Comparison of ENCODE assay signal across 8 cellular contexts in the genomic region with DNA sequence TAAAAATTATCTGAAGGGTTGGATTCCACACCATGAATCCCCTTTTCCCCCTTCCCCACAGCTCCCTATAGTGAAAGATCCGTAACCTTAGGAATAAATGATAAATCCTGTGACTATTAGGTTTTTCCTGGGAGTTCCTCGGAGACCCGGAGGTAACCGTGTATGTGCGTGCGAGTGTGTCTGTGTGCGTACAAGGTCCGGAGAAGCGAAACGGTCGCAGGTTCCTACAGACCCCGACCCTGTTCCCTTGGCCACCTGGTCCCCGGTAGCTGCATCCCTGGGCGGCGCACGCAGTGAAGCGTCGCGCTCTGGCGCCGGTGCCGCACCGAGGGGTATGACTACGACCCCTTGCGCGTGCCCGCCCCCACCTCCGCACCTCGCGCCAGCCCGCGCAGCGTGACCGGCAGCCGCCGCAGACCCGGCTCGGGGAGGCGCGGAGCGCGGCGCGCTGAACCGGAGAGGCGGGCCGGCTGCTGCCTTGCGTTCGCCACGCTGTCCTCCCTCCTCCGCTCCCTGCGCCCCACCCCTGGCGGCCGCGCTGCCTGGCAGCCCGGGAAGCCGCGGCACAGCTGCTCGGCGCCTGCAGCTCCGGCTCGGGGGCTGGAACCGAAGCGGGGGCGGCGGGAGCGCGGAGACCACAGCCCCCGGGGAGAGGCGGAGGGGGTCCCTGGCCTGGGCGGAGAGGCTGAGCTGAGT. TPM values are rescaled to one million over a fixed set of nuclear protein-coding genes. Genes with fewer than 3 reads are reported as not detected.
A peak's percentile ranks its signal among the peaks of the same experiment; 100 is the strongest.
DNase-seq lines count a peak whose midpoint lies in the region; ATAC-seq and TF ChIP-seq lines count a peak whose summit lies in the region.

A gene with protein sequence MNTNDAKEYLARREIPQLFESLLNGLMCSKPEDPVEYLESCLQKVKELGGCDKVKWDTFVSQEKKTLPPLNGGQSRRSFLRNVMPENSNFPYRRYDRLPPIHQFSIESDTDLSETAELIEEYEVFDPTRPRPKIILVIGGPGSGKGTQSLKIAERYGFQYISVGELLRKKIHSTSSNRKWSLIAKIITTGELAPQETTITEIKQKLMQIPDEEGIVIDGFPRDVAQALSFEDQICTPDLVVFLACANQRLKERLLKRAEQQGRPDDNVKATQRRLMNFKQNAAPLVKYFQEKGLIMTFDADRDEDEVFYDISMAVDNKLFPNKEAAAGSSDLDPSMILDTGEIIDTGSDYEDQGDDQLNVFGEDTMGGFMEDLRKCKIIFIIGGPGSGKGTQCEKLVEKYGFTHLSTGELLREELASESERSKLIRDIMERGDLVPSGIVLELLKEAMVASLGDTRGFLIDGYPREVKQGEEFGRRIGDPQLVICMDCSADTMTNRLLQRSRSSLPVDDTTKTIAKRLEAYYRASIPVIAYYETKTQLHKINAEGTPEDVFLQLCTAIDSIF (plus strand): TSS at position 529 of the 696 bp plus-strand sequence. CDS start 295 bp downstream, outside the sequence.

- peak within 1 kb of the TSS; percentile 63 for H3K4me3 Mint-ChIP-seq in activated T-helper 1 cell treated with anti-CD3 and anti-CD28 coated beads, Interleukin-12 subunit alpha, Interleukin-12 subunit beta, Interleukin-2, Interleukin-4 antibody, amounts not matched to agents 30 ng/mL and 10 ng/mL and 1 ng/mL, durations not matched to agents 14 hours and 24 hours and 36 hours
- peak within 1 kb of the TSS; percentile 82 for H3K4me3 Mint-ChIP-seq in natural killer cell

- H3K9me3 Mint-ChIP-seq in activated T-helper 1 cell treated with anti-CD3 and anti-CD28 coated beads, Interleukin-12 subunit alpha, Interleukin-12 subunit beta, Interleukin-2, Interleukin-4 antibody, amounts not matched to agents 30 ng/mL and 10 ng/mL and 1 ng/mL, durations not matched to agents 14 hours and 24 hours and 36 hours, result no peaks in the 10 kb centered on the region
- H3K9me3 Mint-ChIP-seq in natural killer cell, result no peaks in the 10 kb centered on the region

- no peaks in the 10 kb centered on the region for H3K36me3 Mint-ChIP-seq in activated T-helper 1 cell treated with anti-CD3 and anti-CD28 coated beads, Interleukin-12 subunit alpha, Interleukin-12 subunit beta, Interleukin-2, Interleukin-4 antibody, amounts not matched to agents 30 ng/mL and 10 ng/mL and 1 ng/mL, durations not matched to agents 14 hours and 24 hours and 36 hours (ENCODE audit: low read depth)
- H3K36me3 Mint-ChIP-seq in natural killer cell, result no peaks in the 10 kb centered on the region

- peak; percentile 64 to 74 (median 71) for ATAC-seq in natural killer cell

- TF ChIP-seq EP300 in stomach (IDR thresholded peaks at IDR 0.05), result no peak

- H3K4me1 ChIP-seq in HEK293 (ENCODE audit: control insufficient read depth, insufficient read depth, low read length) (no peaks in the 10 kb centered on the region), stomach (peaks cover 17 to 21% (median 19%) of the 10 kb centered on the region in 4 donors)

- WGBS in stomach, 5 donors, result 3 to 8% (median 3%) methylated on average over 16 to 71 of the region's 71 CpGs

- H3K27me3 Mint-ChIP-seq in activated T-helper 1 cell treated with anti-CD3 and anti-CD28 coated beads, Interleukin-12 subunit alpha, Interleukin-12 subunit beta, Interleukin-2, Interleukin-4 antibody, amounts not matched to agents 30 ng/mL and 10 ng/mL and 1 ng/mL, durations not matched to agents 14 hours and 24 hours and 36 hours (ENCODE audit: insufficient read depth), result peaks cover 20% of the 10 kb centered on the region
- H3K27me3 Mint-ChIP-seq in natural killer cell (ENCODE audit: low read depth in 2 of 2), result peaks cover 10 to 22% of the 10 kb centered on the region in 2 donors

- H3K4me3 ChIP-seq in HEK293 (ENCODE audit: low read depth, low read length), result peak within 1 kb of the TSS; percentile 54
- peak within 1 kb of the TSS; percentile 48 to 75 (median 60) for H3K4me3 ChIP-seq in stomach

- H3K36me3 ChIP-seq in HEK293 (ENCODE audit: control insufficient read depth in 2 of 2, insufficient read depth in 1 of 2, low read length in 2 of 2) (no peaks in the 10 kb centered on the region), stomach (no peaks in the 10 kb centered on the region)

- H3K27ac ChIP-seq in HEK293 (ENCODE audit: extremely low read depth, low read depth, low read length) (no peak within 1 kb of the TSS; the same call in 1 of the 2 replicates), stomach (no peak within 1 kb of the TSS)

- TF ChIP-seq CTCF in HEK293 (tag by site-specific recombination; IDR thresholded peaks at IDR 0.05) (no peak), natural killer cell (IDR thresholded peaks at IDR 0.05) (no peak), stomach (IDR thresholded peaks at IDR 0.05) (no peak)

- H3K9me3 ChIP-seq in HEK293 (ENCODE audit: control insufficient read depth, insufficient read depth, low read depth, low read length) (no peaks in the 10 kb centered on the region), stomach (no peaks in the 10 kb centered on the region)

- CTCF ChIA-PET in HEK293 (lab: Yijun Ruan, JAX), result no interaction called here

- intact Hi-C loops in activated T-helper 1 cell treated with anti-CD3 and anti-CD28 coated beads, Interleukin-12 subunit alpha, Interleukin-12 subunit beta, Interleukin-2, Interleukin-4 antibody, amounts not matched to agents 30 ng/mL and 10 ng/mL and 1 ng/mL, durations not matched to agents 14 hours and 24 hours and 36 hours (cut with micrococcal nuclease), result loop anchor here (2.0 kb wide), 1 partner anchor 63 kb away; the partner anchor contains the start of gene PIGK
- intact Hi-C loops in natural killer cell (cut with micrococcal nuclease) (loop anchor here (10.0 kb wide), 1 partner anchor 253 kb away; no protein-coding TSS in a partner anchor), stomach (cut with DNase I; ENCODE audit: low total_unique reads) (no loop called here)

- no peak for TF ChIP-seq POLR2A in stomach (IDR thresholded peaks at IDR 0.05)

- POLR2A ChIA-PET in HEK293 (lab: Yijun Ruan, JAX), result no interaction called here

- H3K27ac Mint-ChIP-seq in activated T-helper 1 cell treated with anti-CD3 and anti-CD28 coated beads, Interleukin-12 subunit alpha, Interleukin-12 subunit beta, Interleukin-2, Interleukin-4 antibody, amounts not matched to agents 30 ng/mL and 10 ng/mL and 1 ng/mL, durations not matched to agents 14 hours and 24 hours and 36 hours, result no peak within 1 kb of the TSS
- no peak within 1 kb of the TSS for H3K27ac Mint-ChIP-seq in natural killer cell

- peak; percentile 87 for DNase-seq in D341Med (ENCODE audit: low spot score)
- DNase-seq in NCI-H510A treated with DMSO at 0.1 percent for 48 hours (lab: John Stamatoyannopoulos, UW), result peak; percentile 51
- DNase-seq in activated T-helper 1 cell treated with anti-CD3 and anti-CD28 coated beads, Interleukin-12 subunit alpha, Interleukin-12 subunit beta, Interleukin-2, Interleukin-4 antibody, amounts not matched to agents 30 ng/mL and 10 ng/mL and 1 ng/mL, durations not matched to agents 14 hours and 24 hours and 36 hours (ENCODE audit: low spot score), result peak; percentile 16
- peak; percentile 42 for DNase-seq in fibroblast of peridontal ligament (ENCODE audit: extremely low read depth)
- DNase-seq in natural killer cell, result peak; percentile 33
- peak; percentile 36 for DNase-seq in stomach
- no peak for DNase-seq in NOMO-1 treated with DMSO at 0.1 percent for 48 hours (lab: John Stamatoyannopoulos, UW; ENCODE audit: unreplicated experiment)

- H3K4me1 Mint-ChIP-seq in activated T-helper 1 cell treated with anti-CD3 and anti-CD28 coated beads, Interleukin-12 subunit alpha, Interleukin-12 subunit beta, Interleukin-2, Interleukin-4 antibody, amounts not matched to agents 30 ng/mL and 10 ng/mL and 1 ng/mL, durations not matched to agents 14 hours and 24 hours and 36 hours (ENCODE audit: low read depth), result peaks cover 28% of the 10 kb centered on the region
- peaks cover 22 to 31% of the 10 kb centered on the region in 2 donors for H3K4me1 Mint-ChIP-seq in natural killer cell

- peaks cover 0 to 72% (median 34%) of the 10 kb centered on the region in 3 donors for H3K27me3 ChIP-seq in stomach

TF ChIP-seq in HEK293, 187 proteins besides CTCF, POLR2A, EP300 and RAD21 (continues in another document):
- TF ChIP-seq SP3 (tag by site-specific recombination; IDR thresholded peaks at IDR 0.05) (0 out of 2 replicates have a peak, but pooled peaks have one; percentile 10), EGR2 (tag by site-specific recombination; IDR thresholded peaks at IDR 0.05; ENCODE audit: low read depth) (peak; percentile 49; the same call in 1 of the 2 replicates), ZNF660 (tag by site-specific recombination; IDR thresholded peaks at IDR 0.05) (0 out of 2 replicates have a peak, but pooled peaks have one; percentile 43), ZNF23 (tag by site-specific recombination; IDR thresholded peaks at IDR 0.05; ENCODE audit: borderline replicate concordance) (no peak), KLF10 (tag by site-specific recombination; IDR thresholded peaks at IDR 0.05) (0 out of 2 replicates have a peak, but pooled peaks have one; percentile 32), ZFP69B (tag by site-specific recombination; IDR thresholded peaks at IDR 0.05) (no peak), GLIS1 (tag by site-specific recombination; IDR thresholded peaks at IDR 0.05) (no peak), ZBTB48 (tag by site-specific recombination; IDR thresholded peaks at IDR 0.05) (peak; percentile 91)
- TF ChIP-seq, protein P1, sequence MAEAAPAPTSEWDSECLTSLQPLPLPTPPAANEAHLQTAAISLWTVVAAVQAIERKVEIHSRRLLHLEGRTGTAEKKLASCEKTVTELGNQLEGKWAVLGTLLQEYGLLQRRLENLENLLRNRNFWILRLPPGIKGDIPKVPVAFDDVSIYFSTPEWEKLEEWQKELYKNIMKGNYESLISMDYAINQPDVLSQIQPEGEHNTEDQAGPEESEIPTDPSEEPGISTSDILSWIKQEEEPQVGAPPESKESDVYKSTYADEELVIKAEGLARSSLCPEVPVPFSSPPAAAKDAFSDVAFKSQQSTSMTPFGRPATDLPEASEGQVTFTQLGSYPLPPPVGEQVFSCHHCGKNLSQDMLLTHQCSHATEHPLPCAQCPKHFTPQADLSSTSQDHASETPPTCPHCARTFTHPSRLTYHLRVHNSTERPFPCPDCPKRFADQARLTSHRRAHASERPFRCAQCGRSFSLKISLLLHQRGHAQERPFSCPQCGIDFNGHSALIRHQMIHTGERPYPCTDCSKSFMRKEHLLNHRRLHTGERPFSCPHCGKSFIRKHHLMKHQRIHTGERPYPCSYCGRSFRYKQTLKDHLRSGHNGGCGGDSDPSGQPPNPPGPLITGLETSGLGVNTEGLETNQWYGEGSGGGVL (tag by site-specific recombination; IDR thresholded peaks at IDR 0.05), result peak; percentile 34; the same call in 1 of the 2 replicates

RNA-seq across cellular contexts. Expression of the gene that starts here (rescaled TPM):
- 0.39 TPM in 1 of 2 replicates, not detected in the other for total RNA-seq in activated T-helper 1 cell treated with anti-CD3 and anti-CD28 coated beads, Interleukin-12 subunit alpha, Interleukin-12 subunit beta, Interleukin-2, Interleukin-4 antibody, amounts not matched to agents 30 ng/mL and 10 ng/mL and 1 ng/mL, durations not matched to agents 14 hours and 24 hours and 36 hours
- total RNA-seq in natural killer cell, result 10 to 100 TPM in 2 of 3 donors, 1 to 10 TPM in 1; 9.4 to 29.8 (median 11.4) TPM
- 1 to 10 TPM in 2 of 5 donors, not detected in 3; 1.3 to 5.0 TPM for total RNA-seq in stomach
- 1 to 10 TPM in 1 of 3 donors, under 1 TPM in 2; 0.23 to 1.5 (median 0.25) TPM for polyA plus RNA-seq in stomach

Comparison
In these comparisons a context has a peak if more than half of its experiments do, and no peak if none do; other contexts are left out.
1. Peak in DNase-seq in activated T-helper 1 cell treated with anti-CD3 and anti-CD28 coated beads, Interleukin-12 subunit alpha, Interleukin-12 subunit beta, Interleukin-2, Interleukin-4 antibody, amounts not matched to agents 30 ng/mL and 10 ng/mL and 1 ng/mL, durations not matched to agents 14 hours and 24 hours and 36 hours; RNA of the gene not detected or under 1 TPM.